1 cellular context compared by ENCODE assay signal in genomic region chr11:686451-687243, GRCh38.
TF ChIP-seq lines count a peak whose summit lies in the region.

No MANE protein-coding gene starts in this region.

TF ChIP-seq in H1, 55 proteins besides CTCF, POLR2A, EP300 and RAD21:
- TF ChIP-seq CHD7 (IDR thresholded peaks at IDR 0.05; ENCODE audit: insufficient replicate concordance, low read length) (no peak), CTBP2 (IDR thresholded peaks at IDR 0.05; ENCODE audit: borderline replicate concordance, insufficient read depth, insufficient read length, low read length) (no peak), BACH1 (IDR thresholded peaks at IDR 0.05; ENCODE audit: low read length) (no peak), RBBP5 (IDR thresholded peaks at IDR 0.05; ENCODE audit: borderline replicate concordance, low read depth, low read length) (no peak), SIRT6 (IDR thresholded peaks at IDR 0.05; ENCODE audit: low read length) (no peak), HDAC6 (IDR thresholded peaks at IDR 0.05; ENCODE audit: low read depth, low read length) (no peak), SIN3A (conservative IDR thresholded peaks at IDR 0.05 in 1 of 2, IDR thresholded peaks at IDR 0.05 in 1 of 2; ENCODE audit: low read depth in 1 of 2, low read length in 2 of 2) (no peak)
